Comparison of ENCODE assay signal across 19 cellular contexts in the genomic region with DNA sequence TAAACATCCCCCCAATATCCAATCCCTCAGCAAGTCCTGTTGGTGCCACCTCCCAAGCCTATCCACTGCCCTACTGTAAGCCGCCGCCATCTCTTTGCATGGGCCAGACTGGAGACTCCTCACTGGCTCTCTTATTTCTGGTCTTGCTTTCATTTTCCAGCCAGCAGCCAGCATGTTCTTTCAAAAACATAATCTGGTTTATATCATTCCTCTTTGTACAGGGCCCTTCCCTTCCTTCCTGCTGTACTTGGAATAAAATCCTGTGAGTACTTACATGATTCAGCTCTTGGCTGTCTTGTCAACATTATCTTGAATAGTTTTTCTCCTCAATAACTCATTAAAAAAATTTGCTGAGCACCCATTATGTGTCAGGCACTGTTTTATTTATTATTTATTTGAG. TPM values are rescaled to one million over a fixed set of nuclear protein-coding genes. Genes with fewer than 3 reads are reported as not detected.
DNase-seq lines count a peak whose midpoint lies in the region; ATAC-seq and TF ChIP-seq lines count a peak whose summit lies in the region.
"Had no signal": no experiment of that assay in that cellular context is flagged by ENCODE, and none has a peak within 500 bp of the region (broad histone marks: within the 10 kb centered on the region; RNA-seq: fewer than 3 reads in every experiment).

No MANE protein-coding gene starts in this region.

- ATAC-seq in upper lobe of right lung = peak; percentile 50
- ATAC-seq: activated T-helper 17 cell treated with anti-CD3 and anti-CD28 coated beads, Interleukin-2, amount 50 U/mL, for 72 hours; T-helper 17 cell had no signal

- H3K27me3 ChIP-seq in left ventricle myocardium inferior (ENCODE audit: low read depth) = no peaks in the 10 kb centered on the region
- H3K27me3 ChIP-seq in upper lobe of right lung = no peaks in the 10 kb centered on the region

- H3K36me3 Mint-ChIP-seq in nephron (ENCODE audit: low read depth) = no peaks in the 10 kb centered on the region
- H3K36me3 Mint-ChIP-seq: naive B cell had no signal

- H3K4me3 Mint-ChIP-seq in nephron = no peak overlapping the region
- H3K4me3 Mint-ChIP-seq: activated T-helper 17 cell treated with anti-CD3 and anti-CD28 coated beads, Interleukin-2, amount 50 U/mL, for 72 hours; naive B cell; stimulated activated naive CD8-positive, alpha-beta T cell treated with anti-CD3 and anti-CD28 coated beads, Interleukin-15, Interleukin-2, amounts not matched to agents 100 ng/mL and 50 ng/mL, for 24 hours; T-helper 17 cell had no signal

- H3K4me1 ChIP-seq in left ventricle myocardium inferior (peaks cover 16% of the 10 kb centered on the region), upper lobe of right lung (peaks cover 9% of the 10 kb centered on the region)

- H3K4me1 Mint-ChIP-seq in nephron = peaks cover 5% of the 10 kb centered on the region
- H3K4me1 Mint-ChIP-seq: activated T-helper 17 cell treated with anti-CD3 and anti-CD28 coated beads, Interleukin-2, amount 50 U/mL, for 72 hours; naive B cell; T-helper 17 cell had no signal

- peaks cover 7% of the 10 kb centered on the region for H3K27me3 Mint-ChIP-seq in nephron (ENCODE audit: low read depth)
- H3K27me3 Mint-ChIP-seq: activated T-helper 17 cell treated with anti-CD3 and anti-CD28 coated beads, Interleukin-2, amount 50 U/mL, for 72 hours; stimulated activated naive CD8-positive, alpha-beta T cell treated with anti-CD3 and anti-CD28 coated beads, Interleukin-15, Interleukin-2, amounts not matched to agents 100 ng/mL and 50 ng/mL, for 24 hours; T-helper 17 cell had no signal

- intact Hi-C loops in left ventricle myocardium inferior (cut with micrococcal nuclease) = no loop called here
- intact Hi-C loops in upper lobe of right lung (cut with DNase I) = no loop called here

- H3K27ac Mint-ChIP-seq in nephron = peak overlapping the region in 2 of 3 experiments; percentile 67 to 85
- H3K27ac Mint-ChIP-seq: activated T-helper 17 cell treated with anti-CD3 and anti-CD28 coated beads, Interleukin-2, amount 50 U/mL, for 72 hours; stimulated activated naive CD8-positive, alpha-beta T cell treated with anti-CD3 and anti-CD28 coated beads, Interleukin-15, Interleukin-2, amounts not matched to agents 100 ng/mL and 50 ng/mL, for 24 hours; T-helper 17 cell had no signal

- H3K36me3 ChIP-seq in left ventricle myocardium inferior (no peaks in the 10 kb centered on the region), upper lobe of right lung (no peaks in the 10 kb centered on the region)

- peak overlapping the region; percentile 30 for H3K27ac ChIP-seq in caudate nucleus (ENCODE audit: low read depth, low read length)
- peak overlapping the region; percentile 82 for H3K27ac ChIP-seq in left ventricle myocardium inferior (replicated peaks)
- peak overlapping the region; percentile 78 for H3K27ac ChIP-seq in upper lobe of right lung

- no peak for TF ChIP-seq CTCF in left ventricle myocardium inferior (IDR thresholded peaks at IDR 0.05; ENCODE audit: borderline replicate concordance)
- TF ChIP-seq CTCF in nephron (IDR thresholded peaks at IDR 0.05; ENCODE audit: unreplicated experiment in 3 of 3) = no peak
- no peak for TF ChIP-seq CTCF in upper lobe of right lung (IDR thresholded peaks at IDR 0.05)

- no peaks in the 10 kb centered on the region for H3K9me3 ChIP-seq in left ventricle myocardium inferior (replicated peaks)
- no peaks in the 10 kb centered on the region for H3K9me3 ChIP-seq in upper lobe of right lung

- H3K4me3 ChIP-seq in left ventricle myocardium inferior = no peak overlapping the region
- no peak overlapping the region for H3K4me3 ChIP-seq in upper lobe of right lung

- H3K9me3 Mint-ChIP-seq in nephron = no peaks in the 10 kb centered on the region
- H3K9me3 Mint-ChIP-seq: activated T-helper 17 cell treated with anti-CD3 and anti-CD28 coated beads, Interleukin-2, amount 50 U/mL, for 72 hours; naive B cell; stimulated activated naive CD8-positive, alpha-beta T cell treated with anti-CD3 and anti-CD28 coated beads, Interleukin-15, Interleukin-2, amounts not matched to agents 100 ng/mL and 50 ng/mL, for 24 hours had no signal

- DNase-seq in caudate nucleus (lab: John Stamatoyannopoulos, UW) (no peak), left ventricle myocardium inferior (no peak), upper lobe of right lung (no peak), A172 (ENCODE audit: low spot score) (no peak), NCI-H69 (lab: John Stamatoyannopoulos, UW) (no peak)
- DNase-seq in activated CD4-positive, alpha-beta T cell treated with anti-CD3 and anti-CD28 coated beads for 1 hour = no peak
- DNase-seq: activated CD4-positive, CD25-positive, alpha-beta regulatory T cell; amygdala; DMS153; hypothalamus; naive B cell; NCI-H1694; posterior cingulate gyrus; SIG-M5; stimulated activated CD4-positive, alpha-beta T cell treated with anti-CD3 and anti-CD28 coated beads, Interleukin-15, amount 100 ng/mL, for 24 hours; T-helper 17 cell had no signal

RNA-seq across cellular contexts. Expression of a gene that starts 28.2 kb away (rescaled TPM):
- total RNA-seq in left ventricle myocardium inferior (2.3 TPM), upper lobe of right lung (22.3 TPM)
- total RNA-seq in A172 (2014; rRNA removed; shearing (Covaris generic)) = not detected in 2 replicates

Comparison
In these comparisons a context has a peak if more than half of its experiments do, and no peak if none do; other contexts are left out.
1. H3K27ac ChIP-seq: peak in every context shown above with its lines; median percentile 82 in left ventricle myocardium inferior; 78 in upper lobe of right lung; 30 in caudate nucleus.